ENCODE assay signal across 10 cellular contexts in genomic region chr13:52650731-52651130, GRCh38. TPM values are rescaled to one million over a fixed set of nuclear protein-coding genes. Genes with fewer than 3 reads are reported as not detected.
DNase-seq lines count a peak whose midpoint lies in the region; ATAC-seq, FAIRE-seq and TF ChIP-seq lines count a peak whose summit lies in the region.
"Had no signal": no experiment of that assay in that cellular context is flagged by ENCODE, and none has a peak within 500 bp of the region (broad histone marks: within the 10 kb centered on the region; RNA-seq: fewer than 3 reads in every experiment).

No MANE protein-coding gene starts in this region.

- no peak for DNase-seq in left ventricle myocardium inferior
- no peak for DNase-seq in Right ventricle myocardium inferior (ENCODE audit: missing footprints)
- DNase-seq in activated CD4-positive, alpha-beta memory T cell treated with anti-CD3 and anti-CD28 coated beads for 36 hours: no peak
- no peak for DNase-seq in kidney
- DNase-seq in tibial artery: no peak
- DNase-seq in NCI-H2107 treated with DMSO at 0.1 percent for 48 hours (lab: John Stamatoyannopoulos, UW; ENCODE audit: unreplicated experiment): no peak
- no peak for DNase-seq in D341Med (ENCODE audit: low spot score)
- DNase-seq in GF-D8 (lab: John Stamatoyannopoulos, UW): no peak
- DNase-seq: foreskin keratinocyte, nucleus accumbens had no signal

- TF ChIP-seq CTCF in left ventricle myocardium inferior (IDR thresholded peaks at IDR 0.05; ENCODE audit: borderline replicate concordance) (no peak), kidney (IDR thresholded peaks at IDR 0.05; ENCODE audit: borderline replicate concordance, extremely low read depth, insufficient read depth) (no peak), tibial artery (IDR thresholded peaks at IDR 0.05) (no peak)

- peaks cover 16% of the 10 kb centered on the region for H3K4me1 Mint-ChIP-seq in activated CD4-positive, alpha-beta memory T cell treated with anti-CD3 and anti-CD28 coated beads for 36 hours (ENCODE audit: low read depth)

- POLR2A ChIA-PET in activated CD4-positive, alpha-beta memory T cell treated with anti-CD3 and anti-CD28 coated beads for 36 hours (lab: Charles Lee): no interaction called here

- H3K9me3 Mint-ChIP-seq in activated CD4-positive, alpha-beta memory T cell treated with anti-CD3 and anti-CD28 coated beads for 36 hours: no peaks in the 10 kb centered on the region

- H3K4me1 ChIP-seq in left ventricle myocardium inferior (peaks cover 50% of the 10 kb centered on the region), kidney (ENCODE audit: control insufficient read depth in 1 of 2, insufficient read depth in 1 of 2, low read depth in 1 of 2, low read length in 2 of 2) (peaks cover 10 to 13% of the 10 kb centered on the region in 2 donors), tibial artery (peaks cover 0 to 39% (median 32%) of the 10 kb centered on the region in 4 donors)

- H3K27ac ChIP-seq in left ventricle myocardium inferior (replicated peaks): no peak overlapping the region
- H3K27ac ChIP-seq in kidney (ENCODE audit: low read depth in 2 of 2, low read length in 2 of 2): no peak overlapping the region
- peak overlapping the region in 1 of 2 donors; percentile 96 for H3K27ac ChIP-seq in tibial artery

- H3K9me3 ChIP-seq in left ventricle myocardium inferior (replicated peaks) (no peaks in the 10 kb centered on the region), kidney (ENCODE audit: control insufficient read depth in 1 of 2, low read length in 2 of 2) (no peaks in the 10 kb centered on the region), tibial artery (no peaks in the 10 kb centered on the region)

- H3K36me3 ChIP-seq in left ventricle myocardium inferior: peaks cover 10% of the 10 kb centered on the region
- H3K36me3 ChIP-seq in kidney (ENCODE audit: control insufficient read depth in 1 of 2, insufficient read depth in 2 of 2, low read length in 2 of 2): no peaks in the 10 kb centered on the region
- peaks cover 0 to 8% (median 5%) of the 10 kb centered on the region in 3 donors for H3K36me3 ChIP-seq in tibial artery

- H3K9ac ChIP-seq in kidney (ENCODE audit: low read length in 2 of 2): peak overlapping the region; percentile 61 to 93

- no peak for FAIRE-seq in kidney (lab: Jason Lieb, UNC)

- peak overlapping the region; percentile 92 for H3K4me3 ChIP-seq in left ventricle myocardium inferior
- H3K4me3 ChIP-seq in kidney (ENCODE audit: low read length in 2 of 2): peak overlapping the region; percentile 81 to 89
- peak overlapping the region; percentile 79 to 83 for H3K4me3 ChIP-seq in tibial artery

- no peaks in the 10 kb centered on the region for H3K27me3 Mint-ChIP-seq in activated CD4-positive, alpha-beta memory T cell treated with anti-CD3 and anti-CD28 coated beads for 36 hours

- peaks cover 10% of the 10 kb centered on the region for H3K36me3 Mint-ChIP-seq in activated CD4-positive, alpha-beta memory T cell treated with anti-CD3 and anti-CD28 coated beads for 36 hours

- intact Hi-C loops in left ventricle myocardium inferior (cut with micrococcal nuclease): no loop called here
- intact Hi-C loops in Right ventricle myocardium inferior (cut with DNase I): loop anchor here (5.0 kb wide), 2 partner anchors 33 to 198 kb away; partner anchors contain the start of gene VPS36
- intact Hi-C loops in activated CD4-positive, alpha-beta memory T cell treated with anti-CD3 and anti-CD28 coated beads for 36 hours (cut with micrococcal nuclease): loop anchor here (5.0 kb wide), 1 partner anchor 638 kb away; the partner anchor contains the start of genes ALG11 and ATP7B
- intact Hi-C loops in kidney (cut with DNase I): no loop called here
- intact Hi-C loops in tibial artery (cut with DNase I; ENCODE audit: low total_unique reads): loop anchor here (5.0 to 10.0 kb wide), 3 partner anchors 33 to 1196 kb away; partner anchors contain the start of genes DHRS12 and INTS6

- no peaks in the 10 kb centered on the region for H3K27me3 ChIP-seq in left ventricle myocardium inferior (ENCODE audit: low read depth)
- H3K27me3 ChIP-seq in tibial artery: no peaks in the 10 kb centered on the region
- H3K27me3 ChIP-seq: foreskin keratinocyte had no signal

- no peak overlapping the region for H3K4me3 Mint-ChIP-seq in activated CD4-positive, alpha-beta memory T cell treated with anti-CD3 and anti-CD28 coated beads for 36 hours

- CTCF ChIA-PET in activated CD4-positive, alpha-beta memory T cell treated with anti-CD3 and anti-CD28 coated beads for 36 hours (lab: Charles Lee): no interaction called here

- ATAC-seq in Right ventricle myocardium inferior: no peak
- ATAC-seq: foreskin keratinocyte had no signal

- peak overlapping the region; percentile 60 for H3K27ac Mint-ChIP-seq in activated CD4-positive, alpha-beta memory T cell treated with anti-CD3 and anti-CD28 coated beads for 36 hours

RNA-seq across cellular contexts. Expression of gene SUGT1, which starts 1.9 kb away (rescaled TPM):
- total RNA-seq in left ventricle myocardium inferior (57.8 TPM), Right ventricle myocardium inferior (55.5 TPM), kidney (51.5 TPM)
- 10 to 100 TPM; 63.1 to 64.0 TPM for total RNA-seq in activated CD4-positive, alpha-beta memory T cell treated with anti-CD3 and anti-CD28 coated beads for 36 hours
- 55.8 TPM for polyA plus RNA-seq in kidney (ENCODE audit: insufficient read depth, low read depth, low replicate concordance)

RNA-seq across cellular contexts. Expression of gene HNRNPA1L2, which starts 8.5 kb away (rescaled TPM):
- total RNA-seq in left ventricle myocardium inferior (3.2 TPM), Right ventricle myocardium inferior (1.5 TPM), kidney (9.3 TPM)
- 1 to 10 TPM; 7.6 to 8.5 TPM for total RNA-seq in activated CD4-positive, alpha-beta memory T cell treated with anti-CD3 and anti-CD28 coated beads for 36 hours
- 8.9 TPM for polyA plus RNA-seq in kidney (ENCODE audit: insufficient read depth, low read depth, low replicate concordance)

Comparison
In these comparisons a context has a peak if more than half of its experiments do, and no peak if none do; other contexts are left out.
1. intact Hi-C loops: an anchor here in Right ventricle myocardium inferior (5.0 kb wide), activated CD4-positive, alpha-beta memory T cell treated with anti-CD3 and anti-CD28 coated beads for 36 hours (5.0 kb wide) and tibial artery (5.0 to 10.0 kb wide); none called in left ventricle myocardium inferior and kidney.